1 cellular context compared by ENCODE assay signal in genomic region chr9:36572515-36573418, GRCh38.
A peak's percentile ranks its signal among the peaks of the same experiment; 100 is the strongest.
TF ChIP-seq lines count a peak whose summit lies in the region.

Gene MELK (plus strand): TSS chr9:36572895. CDS start chr9:36581682, 8,787 bp downstream.

TF ChIP-seq in K562, 482 proteins besides CTCF, POLR2A, EP300 and RAD21 (continued from another document and continues in another):
- TF ChIP-seq CHD1 (IDR thresholded peaks at IDR 0.05; ENCODE audit: low read length) (no peak), POLR2AphosphoS5 (IDR thresholded peaks at IDR 0.05; ENCODE audit: control insufficient read depth, insufficient read depth, low read depth, low read length) (peak; percentile 61; the same call in 1 of the 2 replicates), ZNF639 (CRISPR knock-in tag; conservative IDR thresholded peaks at IDR 0.05 in 1 of 2, IDR thresholded peaks at IDR 0.05 in 1 of 2) (peak in 1 of 2 experiments; percentile 66; a peak in 2 of 4 replicates), CBX5 (IDR thresholded peaks at IDR 0.05; ENCODE audit: borderline replicate concordance, low read depth) (no peak), ZNF408 (CRISPR knock-in tag; IDR thresholded peaks at IDR 0.05; ENCODE audit: low read depth) (no peak), DNMT1 (IDR thresholded peaks at IDR 0.05) (no peak), CBX1 (IDR thresholded peaks at IDR 0.05; ENCODE audit: low read depth) (0 out of 2 replicates have a peak, but pooled peaks have one; percentile 55), ELF1 (tag; IDR thresholded peaks at IDR 0.05) (no peak), CAMTA2 (CRISPR knock-in tag; conservative IDR thresholded peaks at IDR 0.05) (no peak), MITF (IDR thresholded peaks at IDR 0.05) (no peak), JUN (IDR thresholded peaks at IDR 0.05; ENCODE audit: borderline replicate concordance, low read depth, low read length) (no peak), JUN (CRISPR knock-in tag; IDR thresholded peaks at IDR 0.05; ENCODE audit: borderline replicate concordance) (no peak), NR3C1 (CRISPR knock-in tag; IDR thresholded peaks at IDR 0.05) (no peak), ZNF551 (CRISPR knock-in tag; IDR thresholded peaks at IDR 0.05) (no peak), ZKSCAN1 (IDR thresholded peaks at IDR 0.05; ENCODE audit: low read depth, low read length) (no peak), ATF4 (CRISPR knock-in tag; IDR thresholded peaks at IDR 0.05) (no peak), XRCC4 (IDR thresholded peaks at IDR 0.05; ENCODE audit: extremely low read depth, insufficient read depth, insufficient read length) (no peak), ETV5 (CRISPR knock-in tag; IDR thresholded peaks at IDR 0.05; ENCODE audit: low read depth) (no peak), XRCC5 (IDR thresholded peaks at IDR 0.05; ENCODE audit: low read depth, low read length) (no peak), ZNF146 (CRISPR knock-in tag; IDR thresholded peaks at IDR 0.05; ENCODE audit: unreplicated experiment) (no peak), NFYB (IDR thresholded peaks at IDR 0.05; ENCODE audit: extremely low read depth, insufficient read length) (no peak), CHD4 (IDR thresholded peaks at IDR 0.05; ENCODE audit: insufficient read depth, insufficient replicate concordance, low read depth, low read length, poor library complexity, severe bottlenecking) (no peak), SP2 (IDR thresholded peaks at IDR 0.05; ENCODE audit: extremely low read depth, low read depth, low read length, poor library complexity, severe bottlenecking) (no peak), ZNF583 (CRISPR knock-in tag; IDR thresholded peaks at IDR 0.05) (no peak), CEBPG (CRISPR knock-in tag; IDR thresholded peaks at IDR 0.05) (no peak), CEBPG (tag; conservative IDR thresholded peaks at IDR 0.05 in 1 of 2, IDR thresholded peaks at IDR 0.05 in 1 of 2) (no peak), ARID1B (IDR thresholded peaks at IDR 0.05) (no peak), KLF6 (CRISPR knock-in tag; IDR thresholded peaks at IDR 0.05; ENCODE audit: borderline replicate concordance) (no peak), ZFPM2 (CRISPR knock-in tag; IDR thresholded peaks at IDR 0.05) (no peak), DEAF1 (CRISPR knock-in tag; IDR thresholded peaks at IDR 0.05) (no peak), USF2 (CRISPR knock-in tag; IDR thresholded peaks at IDR 0.05) (no peak), ARHGAP35 (IDR thresholded peaks at IDR 0.05; ENCODE audit: partially characterized antibody) (no peak), MLX (CRISPR knock-in tag; conservative IDR thresholded peaks at IDR 0.05) (no peak), ZNF57 (CRISPR knock-in tag; IDR thresholded peaks at IDR 0.05) (no peak), ZNF407 (IDR thresholded peaks at IDR 0.05; ENCODE audit: low read depth) (no peak), NR2C2 (CRISPR knock-in tag; IDR thresholded peaks at IDR 0.05) (no peak), NR2C2 (tag; IDR thresholded peaks at IDR 0.05) (no peak), POLR3A (IDR thresholded peaks at IDR 0.05; ENCODE audit: borderline replicate concordance, extremely low read depth, insufficient read depth, insufficient read length) (no peak), ZNF76 (CRISPR knock-in tag; IDR thresholded peaks at IDR 0.05; ENCODE audit: borderline replicate concordance) (no peak)
